In the genomic region with DNA sequence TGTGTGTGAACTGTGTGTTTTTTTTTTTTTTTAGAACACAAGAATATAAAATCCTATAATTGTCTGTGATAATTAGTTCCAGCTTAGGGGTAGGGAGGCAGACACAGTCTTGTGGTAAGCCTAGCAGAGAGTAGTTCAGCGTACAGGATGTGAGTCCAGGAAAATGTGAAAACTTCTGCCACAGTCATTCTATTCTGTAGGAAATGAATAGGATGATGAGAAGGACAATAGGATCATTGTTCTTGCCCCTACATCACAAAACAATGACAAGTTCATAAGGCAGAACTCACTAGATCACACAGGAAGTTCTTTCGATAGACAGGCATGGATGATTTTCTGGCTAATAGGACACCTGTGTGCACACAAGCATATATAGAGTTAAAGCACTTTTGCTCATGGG, we compare ENCODE assay signal across 18 cellular contexts.
DNase-seq lines count a peak whose midpoint lies in the region; ATAC-seq, FAIRE-seq and TF ChIP-seq lines count a peak whose summit lies in the region.
"Had no signal": no experiment of that assay in that cellular context is flagged by ENCODE, and none has a peak within 500 bp of the region (broad histone marks: within the 10 kb centered on the region; RNA-seq: fewer than 3 reads in every experiment).

No MANE protein-coding gene starts in this region.

- RAD21 ChIA-PET in GM12878 (lab: Charles Lee; ENCODE audit: unreplicated experiment) = no interaction called here

- H3K4me1 ChIP-seq in GM12878 (ENCODE audit: control insufficient read depth, insufficient read depth, low read length) = no peaks in the 10 kb centered on the region

- TF ChIP-seq POLR2A in GM12878 (IDR thresholded peaks at IDR 0.05; ENCODE audit: low read depth, low read length) = no peak

- no peak for FAIRE-seq in GM12878 (lab: Jason Lieb, UNC)
- FAIRE-seq: RCC 7860 had no signal

- BruUV-seq in GM12878 (replicated peaks; lab: Mats Ljungman, UMichigan) = no TSS peak

- no peak overlapping the region for H3K4me3 ChIP-seq in GM12878
- no peak overlapping the region for H3K4me3 ChIP-seq in H7 (ENCODE audit: insufficient read depth, low read depth, low read length)

- TF ChIP-seq CTCF in GM12878 (IDR thresholded peaks at IDR 0.05 in 2 of 3, conservative IDR thresholded peaks at IDR 0.05 in 1 of 3; ENCODE audit: control insufficient read depth in 2 of 3, extremely low read depth in 1 of 3, insufficient read depth in 1 of 3, low read depth in 3 of 3, low read length in 3 of 3) = no peak

- no peaks in the 10 kb centered on the region for H3K36me3 ChIP-seq in GM12878 (ENCODE audit: control insufficient read depth in 2 of 2, insufficient read depth in 2 of 2, low read length in 1 of 2)
- no peaks in the 10 kb centered on the region for H3K36me3 ChIP-seq in H7 (replicated peaks; ENCODE audit: control insufficient read depth, insufficient read depth, low read length)

- H2AFZ ChIP-seq in GM12878 (ENCODE audit: control insufficient read depth, low read depth, low read length) = no peak overlapping the region

- no peaks in the 10 kb centered on the region for H3K9me3 ChIP-seq in GM12878 (replicated peaks; ENCODE audit: control insufficient read depth, insufficient read depth, low read length)

- SMC1A ChIA-PET in GM12878 (lab: Charles Lee; ENCODE audit: uncharacterized antibody, unreplicated experiment) = no interaction called here

- no peak overlapping the region for H3K27ac ChIP-seq in GM12878 (ENCODE audit: control insufficient read depth, insufficient read depth)

- no peak for TF ChIP-seq EP300 in GM12878 (IDR thresholded peaks at IDR 0.05; ENCODE audit: borderline replicate concordance in 1 of 2, control insufficient read depth in 1 of 2, low read depth in 2 of 2, low read length in 2 of 2)

- H3K27me3 ChIP-seq in GM12878 (replicated peaks in 1 of 2; ENCODE audit: control insufficient read depth in 2 of 2, insufficient read depth in 2 of 2, low read length in 1 of 2) = no peaks in the 10 kb centered on the region
- H3K27me3 ChIP-seq in H7 (ENCODE audit: control insufficient read depth, insufficient read depth, low read length) = no peaks in the 10 kb centered on the region

- no peak for TF ChIP-seq RAD21 in GM12878 (IDR thresholded peaks at IDR 0.05; ENCODE audit: insufficient read depth, low read depth, low read length)

- POLR2A ChIA-PET in GM12878 (lab: Charles Lee) = no interaction called here

- no peak overlapping the region for H3K4me2 ChIP-seq in GM12878 (ENCODE audit: control insufficient read depth, insufficient read depth)

- H4K20me1 ChIP-seq in GM12878 (ENCODE audit: control insufficient read depth, insufficient read depth) = no peaks in the 10 kb centered on the region

- H3K9ac ChIP-seq in GM12878 (ENCODE audit: control insufficient read depth, insufficient read depth, low read length) = no peak overlapping the region

- no peak for ATAC-seq in GM12878
- no peak for ATAC-seq in HG02973 (IDR thresholded peaks at IDR 0.05; ENCODE audit: unreplicated experiment)
- ATAC-seq in left cardiac atrium = no peak

- 92% methylated on average over 2 of the region's 2 CpGs for WGBS in GM12878 (ENCODE audit: insufficient coverage, insufficient replicate concordance, low lambda C conversion rate, missing lambda C conversion rate)

- H3K79me2 ChIP-seq in GM12878 (ENCODE audit: control insufficient read depth, insufficient read depth, low read length) = no peaks in the 10 kb centered on the region

- in situ Hi-C loops in GM12878 (cut with MboI) = no loop called here

- intact Hi-C loops in GM12878 (cut with micrococcal nuclease; ENCODE audit: unreplicated experiment) = no loop called here
- intact Hi-C loops in left cardiac atrium (cut with DNase I) = no loop called here

- CTCF ChIA-PET in GM12878 (lab: Yijun Ruan, JAX) = no interaction called here

- DNase-seq in HT1080 (ENCODE audit: low read depth) (peak; percentile 90), GM12878 (ENCODE audit: low read depth, low spot score) (no peak), globus pallidus (ENCODE audit: low spot score) (peak; percentile 94), putamen (ENCODE audit: low spot score) (peak; percentile 82), left cardiac atrium (no peak), H7 (no peak)
- DNase-seq in effector CD8-positive, alpha-beta T cell (lab: John Stamatoyannopoulos, UW) = no peak
- DNase-seq: CD4-positive, CD25-positive, alpha-beta regulatory T cell; DMS79 treated with DMSO at 0.1 percent for 48 hours; GDM1; GOT3; Karpas-422; NCI-H187 treated with DMSO at 0.1 percent for 48 hours; NCI-H446; NCI-H82; SIG-M5 had no signal

TF ChIP-seq in GM12878, 131 proteins besides CTCF, POLR2A, EP300 and RAD21:
- TF ChIP-seq SPI1 (IDR thresholded peaks at IDR 0.05; ENCODE audit: borderline replicate concordance, insufficient read depth, low read depth, low read length) = no peak
- TF ChIP-seq TCF12 (IDR thresholded peaks at IDR 0.05; ENCODE audit: low read depth, low read length) = no peak
- peak in 1 of 2 experiments; percentile 51; a peak in 1 of 4 replicates for TF ChIP-seq ETV6 (conservative IDR thresholded peaks at IDR 0.05 in 1 of 2, IDR thresholded peaks at IDR 0.05 in 1 of 2; ENCODE audit: borderline replicate concordance in 1 of 2, low read depth in 1 of 2)
- no peak for TF ChIP-seq FOXK2 (IDR thresholded peaks at IDR 0.05)
- no peak for TF ChIP-seq GATAD2B (conservative IDR thresholded peaks at IDR 0.05; ENCODE audit: low read depth)
- TF ChIP-seq JUNB (IDR thresholded peaks at IDR 0.05) = peak; percentile 23; the same call in 1 of the 2 replicates
- TF ChIP-seq EED (IDR thresholded peaks at IDR 0.05; ENCODE audit: low read depth) = peak; percentile 22; the same call in 1 of the 2 replicates

Comparison
In these comparisons a context has a peak if more than half of its experiments do, and no peak if none do; other contexts are left out.
1. DNase-seq: peak in HT1080 (single experiment), globus pallidus (single experiment) and putamen (single experiment); none in GM12878 (single experiment), effector CD8-positive, alpha-beta T cell (single experiment), left cardiac atrium (single experiment) and H7 (single experiment).